Comparison of ENCODE assay signal across 1 cellular context in genomic region chr6:158559895-158560786, GRCh38.
TF ChIP-seq lines count a peak whose summit lies in the region.

TMEM181 (plus strand) TSS chr6:158560091; CDS start chr6:158560225, 134 bp downstream.

TF ChIP-seq in K562, 482 proteins besides CTCF, POLR2A, EP300 and RAD21 (continued from another document and continues in another):
- TF ChIP-seq AFF1 (IDR thresholded peaks at IDR 0.05; ENCODE audit: low read depth in 1 of 2, partially characterized antibody in 2 of 2), result no peak
- peak; percentile 94 for TF ChIP-seq PHF20 (IDR thresholded peaks at IDR 0.05; ENCODE audit: partially characterized antibody)
- peak; percentile 83 for TF ChIP-seq KDM5B (IDR thresholded peaks at IDR 0.05; ENCODE audit: insufficient replicate concordance, low read depth, low read length)
- TF ChIP-seq ZBTB12 (CRISPR knock-in tag; IDR thresholded peaks at IDR 0.05), result peak; percentile 96
- no peak for TF ChIP-seq PCBP2 (IDR thresholded peaks at IDR 0.05; ENCODE audit: low read depth, low read length, poor library complexity, severe bottlenecking)
- no peak for TF ChIP-seq RFX7 (CRISPR knock-in tag; IDR thresholded peaks at IDR 0.05)
- TF ChIP-seq E2F4 (CRISPR knock-in tag; IDR thresholded peaks at IDR 0.05; ENCODE audit: low read depth), result no peak
- TF ChIP-seq ZNF778 (CRISPR knock-in tag; IDR thresholded peaks at IDR 0.05), result no peak
- no peak for TF ChIP-seq ZEB2 (IDR thresholded peaks at IDR 0.05)
- no peak for TF ChIP-seq SNAPC5 (CRISPR knock-in tag; IDR thresholded peaks at IDR 0.05)
- no peak for TF ChIP-seq NFXL1 (CRISPR knock-in tag; IDR thresholded peaks at IDR 0.05)
- no peak for TF ChIP-seq ZNF444 (CRISPR knock-in tag; IDR thresholded peaks at IDR 0.05)
- no peak for TF ChIP-seq ZNF316 (IDR thresholded peaks at IDR 0.05)
- no peak for TF ChIP-seq COPS2 (conservative IDR thresholded peaks at IDR 0.05)
- no peak for TF ChIP-seq CBX8 (IDR thresholded peaks at IDR 0.05; ENCODE audit: borderline replicate concordance, extremely low read depth, low read depth, low read length, poor library complexity, severe bottlenecking)
- TF ChIP-seq CCAR2 (IDR thresholded peaks at IDR 0.05; ENCODE audit: low read depth, low read length), result no peak
- TF ChIP-seq SIX5 (IDR thresholded peaks at IDR 0.05; ENCODE audit: borderline replicate concordance in 1 of 2, insufficient read depth in 1 of 2, low read depth in 1 of 2, low read length in 2 of 2), result peak in 1 of 2 experiments; percentile 43; a peak in 1 of 4 replicates
- TF ChIP-seq PREB (CRISPR knock-in tag; IDR thresholded peaks at IDR 0.05), result no peak
- no peak for TF ChIP-seq SMARCB1 (IDR thresholded peaks at IDR 0.05; ENCODE audit: insufficient read length, low read depth)
- no peak for TF ChIP-seq ZBTB8A (IDR thresholded peaks at IDR 0.05; ENCODE audit: partially characterized antibody)
- TF ChIP-seq ZHX1 (conservative IDR thresholded peaks at IDR 0.05; ENCODE audit: low read length), result no peak
- TF ChIP-seq BCLAF1 (IDR thresholded peaks at IDR 0.05; ENCODE audit: borderline replicate concordance in 1 of 2, control insufficient read depth in 1 of 2, low read depth in 2 of 2, low read length in 1 of 2), result no peak
- TF ChIP-seq MYBL2 (IDR thresholded peaks at IDR 0.05; ENCODE audit: low read depth), result no peak
- TF ChIP-seq MYBL2 (CRISPR knock-in tag; IDR thresholded peaks at IDR 0.05; ENCODE audit: borderline replicate concordance), result no peak
- TF ChIP-seq ELK3 (CRISPR knock-in tag; IDR thresholded peaks at IDR 0.05), result no peak
- TF ChIP-seq PYGO2 (tag; IDR thresholded peaks at IDR 0.05), result no peak
- TF ChIP-seq EWSR1 (IDR thresholded peaks at IDR 0.05; ENCODE audit: borderline replicate concordance, low read depth, partially characterized antibody), result no peak
- peak; percentile 98; the same call in 1 of the 2 replicates for TF ChIP-seq ZNF24 (IDR thresholded peaks at IDR 0.05)
- TF ChIP-seq NR2C1 (IDR thresholded peaks at IDR 0.05), result no peak
- TF ChIP-seq NR2C1 (tag; IDR thresholded peaks at IDR 0.05), result no peak
- no peak for TF ChIP-seq ZBTB49 (CRISPR knock-in tag; IDR thresholded peaks at IDR 0.05; ENCODE audit: borderline replicate concordance)
- TF ChIP-seq POLR2B (IDR thresholded peaks at IDR 0.05; ENCODE audit: low read depth, partially characterized antibody), result no peak
- TF ChIP-seq HEY1 (CRISPR knock-in tag; IDR thresholded peaks at IDR 0.05; ENCODE audit: borderline replicate concordance), result no peak
- peak; percentile 89; the same call in 1 of the 2 replicates for TF ChIP-seq NR4A1 (CRISPR knock-in tag; IDR thresholded peaks at IDR 0.05)
- 0 out of 2 replicates have a peak, but pooled peaks have one; percentile 24 for TF ChIP-seq NR4A1 (tag; IDR thresholded peaks at IDR 0.05)
- TF ChIP-seq HMG20A (CRISPR knock-in tag; conservative IDR thresholded peaks at IDR 0.05), result no peak
- TF ChIP-seq E4F1 (CRISPR knock-in tag; IDR thresholded peaks at IDR 0.05; ENCODE audit: borderline replicate concordance), result no peak
- TF ChIP-seq KAT2B (IDR thresholded peaks at IDR 0.05; ENCODE audit: low read depth, low read length), result no peak
- TF ChIP-seq XRCC4 (IDR thresholded peaks at IDR 0.05; ENCODE audit: extremely low read depth, insufficient read depth, insufficient read length), result no peak
- TF ChIP-seq SOX6 (IDR thresholded peaks at IDR 0.05), result peak; percentile 68
- TF ChIP-seq FOXA3 (CRISPR knock-in tag; conservative IDR thresholded peaks at IDR 0.05 in 1 of 2, IDR thresholded peaks at IDR 0.05 in 1 of 2), result no peak
- no peak for TF ChIP-seq CREBBP (IDR thresholded peaks at IDR 0.05; ENCODE audit: low read depth, low read length)
- peak; percentile 64; the same call in 1 of the 2 replicates for TF ChIP-seq MTA3 (IDR thresholded peaks at IDR 0.05; ENCODE audit: borderline replicate concordance)
